Comparison of ENCODE assay signal across 1 cellular context in genomic region chr7:32163141-32163806, GRCh38.
A peak's percentile ranks its signal among the peaks of the same experiment; 100 is the strongest.
TF ChIP-seq lines count a peak whose summit lies in the region.

No MANE protein-coding gene starts in this region.

TF ChIP-seq in SK-N-SH, 30 proteins besides CTCF, POLR2A, EP300 and RAD21 (continued from another document):
- TF ChIP-seq, protein P1, sequence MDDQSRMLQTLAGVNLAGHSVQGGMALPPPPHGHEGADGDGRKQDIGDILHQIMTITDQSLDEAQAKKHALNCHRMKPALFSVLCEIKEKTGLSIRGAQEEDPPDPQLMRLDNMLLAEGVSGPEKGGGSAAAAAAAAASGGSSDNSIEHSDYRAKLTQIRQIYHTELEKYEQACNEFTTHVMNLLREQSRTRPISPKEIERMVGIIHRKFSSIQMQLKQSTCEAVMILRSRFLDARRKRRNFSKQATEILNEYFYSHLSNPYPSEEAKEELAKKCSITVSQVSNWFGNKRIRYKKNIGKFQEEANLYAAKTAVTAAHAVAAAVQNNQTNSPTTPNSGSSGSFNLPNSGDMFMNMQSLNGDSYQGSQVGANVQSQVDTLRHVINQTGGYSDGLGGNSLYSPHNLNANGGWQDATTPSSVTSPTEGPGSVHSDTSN (IDR thresholded peaks at IDR 0.05), result peak; percentile 97
- TF ChIP-seq FOSL2 (IDR thresholded peaks at IDR 0.05; ENCODE audit: borderline replicate concordance, low read depth), result peak; percentile 95
